ENCODE assay signal across 17 cellular contexts in the genomic region with DNA sequence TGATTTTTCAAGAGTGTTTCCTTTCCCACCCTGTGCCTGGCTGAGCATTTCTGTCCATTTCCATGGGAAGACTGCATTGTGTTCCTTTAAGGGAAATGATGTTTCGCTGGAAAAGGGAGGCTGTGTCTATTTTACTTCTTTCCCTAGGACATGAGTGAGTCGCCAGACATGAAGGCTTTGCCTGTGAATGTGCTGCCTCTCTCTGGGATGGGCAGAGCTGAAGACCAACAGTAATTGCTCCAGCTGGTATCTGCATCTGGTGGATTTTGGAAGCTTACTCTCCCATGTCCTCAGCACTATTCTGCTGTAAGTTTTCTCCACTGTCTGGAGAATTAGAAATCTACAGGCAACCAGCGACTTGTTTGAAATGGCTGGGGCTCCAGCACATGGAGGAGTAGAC.
"Had no signal": no experiment of that assay in that cellular context is flagged by ENCODE, and none has a peak within 500 bp of the region (broad histone marks: within the 10 kb centered on the region; RNA-seq: fewer than 3 reads in every experiment).

No MANE protein-coding gene starts in this region.

- H3K9me3 ChIP-seq: ascending aorta, psoas muscle, spleen, thyroid gland, uterus had no signal

- H3K4me3 ChIP-seq: ascending aorta, psoas muscle, spleen, thyroid gland, uterus had no signal

- DNase-seq: activated CD4-positive, CD25-positive, alpha-beta regulatory T cell treated with anti-CD3 and anti-CD28 coated beads, Interleukin-2, amount 50 U/mL, for 72 hours; activated naive CD4-positive, alpha-beta T cell treated with anti-CD3 and anti-CD28 coated beads for 36 hours; activated naive CD8-positive, alpha-beta T cell treated with anti-CD3 and anti-CD28 coated beads, Interleukin-2, amount 50 U/mL, for 24 hours; activated T-cell treated with anti-CD3 and anti-CD28 coated beads for 4 hours; dermis blood vessel endothelial cell; effector memory CD8-positive, alpha-beta T cell; erythroblast; kidney glomerular epithelial cell; mesenchymal stem cell; psoas muscle; spleen; T-cell; T-helper 9 cell; thyroid gland; uterus had no signal

- H3K27ac ChIP-seq: ascending aorta, psoas muscle, spleen, thyroid gland, uterus had no signal

- ATAC-seq: activated naive CD8-positive, alpha-beta T cell treated with anti-CD3 and anti-CD28 coated beads, Interleukin-2, amount 50 U/mL, for 24 hours; effector memory CD8-positive, alpha-beta T cell; psoas muscle; sciatic nerve; T-cell had no signal

- H3K27me3 ChIP-seq: ascending aorta, spleen, thyroid gland, uterus had no signal

- H3K36me3 ChIP-seq: ascending aorta, thyroid gland, uterus had no signal

- H3K4me1 ChIP-seq: ascending aorta, psoas muscle, spleen, thyroid gland, uterus had no signal
